In the genomic region with DNA sequence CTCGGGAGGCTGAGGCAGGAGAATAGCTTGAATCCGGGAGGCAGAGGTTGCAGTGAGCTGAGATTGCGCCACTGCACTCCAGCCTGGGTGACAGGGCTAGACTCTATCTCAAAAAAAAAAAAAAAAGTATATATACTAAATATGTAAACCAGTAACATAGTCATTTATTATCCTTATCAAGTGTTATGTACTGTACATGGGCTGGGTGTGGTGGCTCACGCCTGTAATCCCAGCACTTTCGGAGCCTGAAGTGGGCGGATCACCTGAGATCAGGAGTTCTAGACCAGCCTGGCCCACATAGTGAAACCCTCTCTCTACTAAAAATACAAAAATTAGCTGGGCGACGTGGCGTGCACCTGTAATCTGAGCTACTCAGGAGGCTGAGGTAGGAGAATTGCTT, we compare ENCODE assay signal across 9 cellular contexts. TPM values are rescaled to one million over a fixed set of nuclear protein-coding genes. Genes with fewer than 3 reads are reported as not detected.
DNase-seq lines count a peak whose midpoint lies in the region; ATAC-seq and TF ChIP-seq lines count a peak whose summit lies in the region.
"Not testable (repeated sequence)": the region's sequence is repeated elsewhere in the genome, so short reads cannot be mapped to it uniquely, and the experiment has no call there.
"Had no signal": no experiment of that assay in that cellular context is flagged by ENCODE, and none has a peak within 500 bp of the region (broad histone marks: within the 10 kb centered on the region; RNA-seq: fewer than 3 reads in every experiment).

No MANE protein-coding gene starts in this region.

- H3K36me3 ChIP-seq in DOHH2 (ENCODE audit: control insufficient read depth, low read length) (peaks cover 30% of the 10 kb centered on the region), OCI-LY7 (ENCODE audit: insufficient read depth, low read length) (peaks cover 16% of the 10 kb centered on the region)
- H3K36me3 ChIP-seq in SU-DHL-6 (ENCODE audit: low read length); mucosa of descending colon (ENCODE audit: low read depth): not testable (repeated sequence)

- peaks cover 46 to 47% of the 10 kb centered on the region in 2 donors for H3K36me3 Mint-ChIP-seq in stimulated activated naive B cell treated with anti-CD40 and anti-IgM and Interleukin-4, amounts not matched to agents 10 μg/mL and 1 μg/mL and 100 μg/mL, for 72 hours

- DNase-seq in OCI-LY7 (ENCODE audit: low spot score); stimulated activated naive B cell treated with anti-CD40 and anti-IgM and Interleukin-4, amounts not matched to agents 10 μg/mL and 1 μg/mL and 100 μg/mL, for 72 hours: not testable (repeated sequence)
- peak; percentile 47 to 70 for DNase-seq in left colon
- peak in 2 of 3 donors; percentile 53 to 69 for DNase-seq in mucosa of descending colon

- peak overlapping the region; percentile 83 for H3K4me2 ChIP-seq in DOHH2 (ENCODE audit: low read length)
- H3K4me2 ChIP-seq in OCI-LY7 (ENCODE audit: low read length), result not testable (repeated sequence)
- peak overlapping the region; percentile 80 for H3K4me2 ChIP-seq in SU-DHL-6 (ENCODE audit: low read depth, low read length, poor library complexity, severe bottlenecking)

- not testable (repeated sequence) for H4K20me1 ChIP-seq in DOHH2 (ENCODE audit: control insufficient read depth, insufficient read depth, low read depth, low read length); OCI-LY7 (ENCODE audit: insufficient read depth, low read length); SU-DHL-6 (ENCODE audit: low read depth, low read length)

- H3K4me1 ChIP-seq in DOHH2 (ENCODE audit: control insufficient read depth, low read length) (peaks cover 97% of the 10 kb centered on the region), OCI-LY7 (ENCODE audit: insufficient read depth, low read length, poor library complexity, severe bottlenecking) (peaks cover 94% of the 10 kb centered on the region), mucosa of descending colon (ENCODE audit: low read depth) (peaks cover 12% of the 10 kb centered on the region)

- ATAC-seq in left colon (peak; percentile 86), mucosa of descending colon (peak; percentile 80)
- ATAC-seq in stimulated activated naive B cell treated with anti-CD40 and anti-IgM and Interleukin-4, amounts not matched to agents 10 μg/mL and 1 μg/mL and 100 μg/mL, for 72 hours (replicated peaks), result not testable (repeated sequence)

- not testable (repeated sequence) for TF ChIP-seq CTCF in DOHH2 (IDR thresholded peaks at IDR 0.05; ENCODE audit: low read depth, low read length, poor library complexity, severe bottlenecking); OCI-LY7 (conservative IDR thresholded peaks at IDR 0.05; ENCODE audit: low read length); SU-DHL-6 (IDR thresholded peaks at IDR 0.05; ENCODE audit: insufficient read depth, low read length, poor library complexity, severe bottlenecking); mucosa of descending colon (IDR thresholded peaks at IDR 0.05)

- H3K27ac ChIP-seq in DOHH2 (ENCODE audit: low read depth, low read length) (peak overlapping the region; percentile 96), OCI-LY7 (ENCODE audit: low read depth, low read length, poor library complexity, severe bottlenecking) (peak overlapping the region; percentile 65), SU-DHL-6 (ENCODE audit: low read depth, low read length) (peak overlapping the region; percentile 97)

- not testable (repeated sequence) for BruUV-seq in OCI-LY7 (replicated peaks; lab: Mats Ljungman, UMichigan)

- not testable (repeated sequence) for H3K4me3 ChIP-seq in DOHH2 (ENCODE audit: low read length); OCI-LY7 (ENCODE audit: low read depth, low read length, poor library complexity, severe bottlenecking); SU-DHL-6 (ENCODE audit: insufficient read depth, low read length, poor library complexity, severe bottlenecking); mucosa of descending colon

- H3F3A ChIP-seq in DOHH2 (ENCODE audit: control insufficient read depth, insufficient read depth), result peaks cover 41% of the 10 kb centered on the region
- peaks cover 84% of the 10 kb centered on the region for H3F3A ChIP-seq in SU-DHL-6 (ENCODE audit: insufficient read depth)

- POLR2A ChIA-PET in OCI-LY7 (lab: Charles Lee), result interaction anchor here (0.6 to 2.2 kb wide), 14 partner anchors 8 to 165 kb away, joined by 3 to 16 read pairs (median 5); a partner anchor contains a TSS

- not testable (repeated sequence) for H3K9me3 Mint-ChIP-seq in stimulated activated naive B cell treated with anti-CD40 and anti-IgM and Interleukin-4, amounts not matched to agents 10 μg/mL and 1 μg/mL and 100 μg/mL, for 72 hours

- not testable (repeated sequence) for H3K27me3 Mint-ChIP-seq in stimulated activated naive B cell treated with anti-CD40 and anti-IgM and Interleukin-4, amounts not matched to agents 10 μg/mL and 1 μg/mL and 100 μg/mL, for 72 hours

- H3K9me3 ChIP-seq in DOHH2 (ENCODE audit: control insufficient read depth, insufficient read depth, low read length); OCI-LY7 (ENCODE audit: low read length); SU-DHL-6 (ENCODE audit: insufficient read depth, low read length); mucosa of descending colon: not testable (repeated sequence)

- CTCF ChIA-PET in OCI-LY7 (lab: Charles Lee; ENCODE audit: unreplicated experiment), result interaction anchor here (0.9 kb wide), 1 partner anchor 80 kb away, joined by 4 read pairs; no protein-coding TSS in a partner anchor

- not testable (repeated sequence) for H3K27me3 ChIP-seq in DOHH2 (ENCODE audit: control insufficient read depth, low read length); SU-DHL-6 (ENCODE audit: low read length)

- H3K9me2 ChIP-seq in DOHH2 (replicated peaks; ENCODE audit: control insufficient read depth, low read length); OCI-LY7 (ENCODE audit: insufficient read depth, low read length); SU-DHL-6 (replicated peaks; ENCODE audit: insufficient read depth, low read length): not testable (repeated sequence)

- H3K79me2 ChIP-seq in DOHH2 (ENCODE audit: control insufficient read depth, low read length) (peaks cover 81% of the 10 kb centered on the region), OCI-LY7 (ENCODE audit: insufficient read depth, low read depth, low read length) (peaks cover 83% of the 10 kb centered on the region), SU-DHL-6 (ENCODE audit: insufficient read depth, low read length) (peaks cover 81% of the 10 kb centered on the region)

- peak overlapping the region; percentile 42 for H3K27ac Mint-ChIP-seq in stimulated activated naive B cell treated with anti-CD40 and anti-IgM and Interleukin-4, amounts not matched to agents 10 μg/mL and 1 μg/mL and 100 μg/mL, for 72 hours

- H3K9ac ChIP-seq in SU-DHL-6 (ENCODE audit: low read length), result peak overlapping the region; percentile 53

- intact Hi-C loops in OCI-LY7 (cut with micrococcal nuclease; ENCODE audit: unreplicated experiment); left colon (cut with DNase I, micrococcal nuclease); mucosa of descending colon (cut with DNase I, micrococcal nuclease): not testable (repeated sequence)

- H2AFZ ChIP-seq in OCI-LY7 (ENCODE audit: low read length); SU-DHL-6 (ENCODE audit: low read depth, low read length, severe bottlenecking): not testable (repeated sequence)

- H3K4me1 Mint-ChIP-seq in stimulated activated naive B cell treated with anti-CD40 and anti-IgM and Interleukin-4, amounts not matched to agents 10 μg/mL and 1 μg/mL and 100 μg/mL, for 72 hours, result peaks cover 54 to 91% of the 10 kb centered on the region in 2 donors

- H3K4me3 Mint-ChIP-seq in stimulated activated naive B cell treated with anti-CD40 and anti-IgM and Interleukin-4, amounts not matched to agents 10 μg/mL and 1 μg/mL and 100 μg/mL, for 72 hours, result not testable (repeated sequence)

RNA-seq across cellular contexts. Expression of a gene that starts 17.6 kb away (rescaled TPM):
- total RNA-seq in OCI-LY7 (2014; rRNA removed; shearing (Covaris generic)), result 21.2 and 36.3 TPM in 2 replicates
- total RNA-seq in OCI-LY7 (2022), result 70.7 and 84.4 TPM in 2 replicates
- 100 to 1,000 TPM; 136 to 180 TPM for total RNA-seq in left colon
- 100 to 1,000 TPM in 2 of 3 donors, 10 to 100 TPM in 1; 93.6 to 173 (median 144) TPM for total RNA-seq in mucosa of descending colon

RNA-seq across cellular contexts. Expression of a gene that starts 18.2 kb away (rescaled TPM):
- 0.08 TPM in 1 of 2 replicates, not detected in the other for total RNA-seq in OCI-LY7 (2014; rRNA removed; shearing (Covaris generic))
- total RNA-seq in OCI-LY7 (2022), result 0.08 and 0.09 TPM in 2 replicates
- not detected for total RNA-seq in left colon
- total RNA-seq in mucosa of descending colon, result not detected
- total RNA-seq: Calu3; CD4-positive, alpha-beta memory T cell; HFFc6 had no signal
